ENCODE assay signal across 9 cellular contexts in genomic region chr10:69639291-69640195, GRCh38. TPM values are rescaled to one million over a fixed set of nuclear protein-coding genes. Genes with fewer than 3 reads are reported as not detected.
A peak's percentile ranks its signal among the peaks of the same experiment; 100 is the strongest.
DNase-seq lines count a peak whose midpoint lies in the region; ATAC-seq, FAIRE-seq and TF ChIP-seq lines count a peak whose summit lies in the region.
"Had no signal": no experiment of that assay in that cellular context is flagged by ENCODE, and none has a peak within 500 bp of the region (broad histone marks: within the 10 kb centered on the region; RNA-seq: fewer than 3 reads in every experiment).

No MANE protein-coding gene starts in this region.

- H2AK9ac ChIP-seq in IMR-90 (replicated peaks; ENCODE audit: low read depth, low read length, poor library complexity) = no peak overlapping the region

- H3K4me3 ChIP-seq in IMR-90 (ENCODE audit: insufficient read depth, low read depth, low read length) (no peak overlapping the region), adrenal gland (no peak overlapping the region)

- H2AK5ac ChIP-seq in IMR-90 (ENCODE audit: low read depth, low read length) = no peak overlapping the region

- H2AFZ ChIP-seq in IMR-90 (replicated peaks; ENCODE audit: low read length, poor library complexity) = no peak overlapping the region

- dilution Hi-C loops in IMR-90 (cut with HindIII; ENCODE audit: low sequenced_read_pairs, unreplicated experiment) = no loop called here

- H3K4ac ChIP-seq in IMR-90 (ENCODE audit: low read depth, low read length) = no peak overlapping the region

- H3K36me3 ChIP-seq in IMR-90 (ENCODE audit: control insufficient read depth, insufficient read depth, low read length) (no peaks in the 10 kb centered on the region), adrenal gland (replicated peaks in 1 of 2) (no peaks in the 10 kb centered on the region)

- no peak overlapping the region for H3K56ac ChIP-seq in IMR-90 (ENCODE audit: extremely low read depth, insufficient read depth, low read length)

- no CpG with 5 or more reads among the region's 11 CpGs for WGBS in IMR-90 (ENCODE audit: extremely low coverage in 2 of 2, insufficient read length in 1 of 2), 2 experiments
- 42 to 46% (median 44%) methylated on average over 11 of the region's 11 CpGs for WGBS in adrenal gland, 4 donors

- H3K4me2 ChIP-seq in IMR-90 (ENCODE audit: low read depth, low read length) = no peak overlapping the region

- H4K91ac ChIP-seq in IMR-90 (ENCODE audit: insufficient read depth, low read depth, low read length) = no peak overlapping the region

- TF ChIP-seq POLR2A in IMR-90 (IDR thresholded peaks at IDR 0.05; ENCODE audit: low read depth, low read length) (no peak), adrenal gland (IDR thresholded peaks at IDR 0.05) (no peak)

- CTCF ChIA-PET in IMR-90 (lab: Yijun Ruan, JAX) = interaction anchor here (1.8 to 3.9 kb wide), 2 partner anchors 124 kb away, joined by 10 to 24 read pairs; no protein-coding TSS in a partner anchor

- H3K27me3 ChIP-seq in IMR-90 (ENCODE audit: control insufficient read depth, insufficient read depth, low read length) (peaks cover 72% of the 10 kb centered on the region), adrenal gland (no peaks in the 10 kb centered on the region)

- no peak overlapping the region for H2BK20ac ChIP-seq in IMR-90 (ENCODE audit: low read depth, low read length)

- BruUV-seq in IMR-90 (replicated peaks; lab: Mats Ljungman, UMichigan) = no TSS peak

- H3K27ac ChIP-seq in IMR-90 (ENCODE audit: insufficient read depth, low read length) (no peak overlapping the region), adrenal gland (no peak overlapping the region)

- in situ Hi-C loops in IMR-90 (cut with MboI; ENCODE audit: low sequenced_read_pairs) = loop anchor here (5.0 to 10.0 kb wide), 5 partner anchors 78 to 273 kb away; partner anchors contain the start of gene COL13A1

- TF ChIP-seq RAD21 in IMR-90 (IDR thresholded peaks at IDR 0.05; ENCODE audit: low read length) = peak; percentile 78

- DNase-seq in D721Med (ENCODE audit: insufficient read length, low spot score) (peak; percentile 80), IMR-90 (peak; percentile 56), T-helper 1 cell (peak; percentile 40 to 72 (median 58)), adrenal gland (peak; percentile 31 to 84 (median 64)), left ventricle myocardium superior (peak; percentile 70), renal cortical epithelial cell (ENCODE audit: low read depth) (peak; percentile 59)

- H2BK5ac ChIP-seq in IMR-90 (ENCODE audit: low read depth, low read length, poor library complexity, severe bottlenecking) = no peak overlapping the region

- POLR2A ChIA-PET in IMR-90 (lab: Charles Lee; ENCODE audit: unreplicated experiment) = interaction anchor here (0.6 kb wide), 1 partner anchor 150 kb away, joined by 5 read pairs; no protein-coding TSS in a partner anchor

- ATAC-seq in IMR-90 (ENCODE audit: low read depth) = peak; percentile 87
- ATAC-seq in left ventricle myocardium superior = peak; percentile 61
- no peak for ATAC-seq in GM21737 (IDR thresholded peaks at IDR 0.05; ENCODE audit: unreplicated experiment)
- no peak for ATAC-seq in GM18511 (IDR thresholded peaks at IDR 0.05; ENCODE audit: unreplicated experiment)

- intact Hi-C loops in IMR-90 (cut with micrococcal nuclease) (loop anchor here (1.0 to 5.0 kb wide), 2 partner anchors 124 to 212 kb away; no protein-coding TSS in a partner anchor), adrenal gland (cut with DNase I) (loop anchor here (2.0 to 10.0 kb wide), 7 partner anchors 75 to 278 kb away; partner anchors contain the start of gene COL13A1 (in 1 of the 2)), left ventricle myocardium superior (cut with micrococcal nuclease) (loop anchor here (5.0 to 10.0 kb wide), 4 partner anchors 75 to 275 kb away; no protein-coding TSS in a partner anchor)

- no peak overlapping the region for H4K5ac ChIP-seq in IMR-90 (ENCODE audit: low read depth, low read length)

- H3K79me1 ChIP-seq in IMR-90 (ENCODE audit: low read depth in 1 of 2, low read length in 2 of 2) = no peaks in the 10 kb centered on the region

- H4K20me1 ChIP-seq in IMR-90 (ENCODE audit: insufficient read depth, low read length) = 0 out of 2 replicates have a peak, but pooled peaks cover under 1% of the 10 kb centered on the region

- H3K9me3 ChIP-seq in IMR-90 (ENCODE audit: control insufficient read depth, insufficient read depth, low read length) = no peaks in the 10 kb centered on the region
- no peaks in the 10 kb centered on the region for H3K9me3 ChIP-seq in adrenal gland (replicated peaks in 1 of 3)

- H3K4me1 ChIP-seq in IMR-90 (ENCODE audit: control insufficient read depth, insufficient read depth, low read length) (no peaks in the 10 kb centered on the region; the same call in 1 of the 2 replicates), adrenal gland (replicated peaks in 1 of 2) (no peaks in the 10 kb centered on the region)

- FAIRE-seq in D721Med (lab: Jason Lieb, UNC) = no peak
- FAIRE-seq: TTC549 had no signal

- no peak overlapping the region for H3K18ac ChIP-seq in IMR-90 (ENCODE audit: low read depth, low read length)

- H4K8ac ChIP-seq in IMR-90 (ENCODE audit: low read depth in 2 of 2, low read length in 2 of 2) = no peak overlapping the region

- no peak overlapping the region for H3K9ac ChIP-seq in IMR-90 (ENCODE audit: low read depth, low read length)

- no peak overlapping the region for H2BK120ac ChIP-seq in IMR-90 (ENCODE audit: low read depth, low read length)

- H3K23ac ChIP-seq in IMR-90 (ENCODE audit: low read depth, low read length) = no peak overlapping the region

- TF ChIP-seq CTCF in D721Med (IDR thresholded peaks at IDR 0.05; ENCODE audit: insufficient read depth, missing control alignments) (peak; percentile 88), IMR-90 (conservative IDR thresholded peaks at IDR 0.05; ENCODE audit: low read depth, low read length) (peak; percentile 81), adrenal gland (IDR thresholded peaks at IDR 0.05) (peak; percentile 70 to 90 (median 84))

- H2BK15ac ChIP-seq in IMR-90 (ENCODE audit: low read depth, low read length) = no peak overlapping the region

- no peak overlapping the region for H3K14ac ChIP-seq in IMR-90 (replicated peaks; ENCODE audit: low read depth, low read length)

- H3K9me1 ChIP-seq in IMR-90 (ENCODE audit: insufficient read depth, low read length) = no peaks in the 10 kb centered on the region

TF ChIP-seq in IMR-90, 13 proteins besides CTCF, POLR2A, EP300 and RAD21:
- no peak; the same call in 1 of the 2 replicates for TF ChIP-seq CEBPB (IDR thresholded peaks at IDR 0.05; ENCODE audit: low read depth, low read length)
- TF ChIP-seq SMC3 (IDR thresholded peaks at IDR 0.05; ENCODE audit: low read depth, low read length) = peak; percentile 74
- TF ChIP-seq MAZ (IDR thresholded peaks at IDR 0.05; ENCODE audit: borderline replicate concordance, low read depth, low read length) = peak; percentile 29; the same call in 1 of the 2 replicates
- no peak for TF ChIP-seq BHLHE40 (IDR thresholded peaks at IDR 0.05; ENCODE audit: low read depth, low read length)

RNA-seq across cellular contexts. Expression of gene FAM241B, which starts 9.5 kb away (rescaled TPM):
- total RNA-seq in IMR-90 (2012; rRNA removed) = 0.18 and 0.28 TPM in 2 replicates
- polyA plus RNA-seq in IMR-90 (2012; rRNA removed) = 1.2 and 1.4 TPM in 2 replicates
- 0.79 and 1.4 TPM in 2 replicates for polyA plus RNA-seq in IMR-90 (2012; cell fraction: cytosol; rRNA removed)
- 0.96 and 1.1 TPM in 2 replicates for polyA plus RNA-seq in IMR-90 (2012; cell fraction: nucleus; rRNA removed; ENCODE audit: low replicate concordance)
- 1 to 10 TPM in 6 of 8 donors, not detected in 2; 1.4 to 3.4 (median 2.4) TPM for total RNA-seq in adrenal gland
- 1 to 10 TPM; 3.4 to 4.6 (median 4.0) TPM for polyA plus RNA-seq in adrenal gland
- total RNA-seq in left ventricle myocardium superior = 2.8 TPM
- 2.3 and 2.9 TPM in 2 replicates for total RNA-seq in renal cortical epithelial cell

Comparison
In these comparisons a context has a peak if more than half of its experiments do, and no peak if none do; other contexts are left out.
1. ATAC-seq: peak in IMR-90 (single experiment) and left ventricle myocardium superior (single experiment); none in GM21737 (single experiment) and GM18511 (single experiment).
2. Peak in every context shown above with its lines, with median percentiles within 50 percentile points of each other: DNase-seq and CTCF ChIP-seq.